In the genomic region with DNA sequence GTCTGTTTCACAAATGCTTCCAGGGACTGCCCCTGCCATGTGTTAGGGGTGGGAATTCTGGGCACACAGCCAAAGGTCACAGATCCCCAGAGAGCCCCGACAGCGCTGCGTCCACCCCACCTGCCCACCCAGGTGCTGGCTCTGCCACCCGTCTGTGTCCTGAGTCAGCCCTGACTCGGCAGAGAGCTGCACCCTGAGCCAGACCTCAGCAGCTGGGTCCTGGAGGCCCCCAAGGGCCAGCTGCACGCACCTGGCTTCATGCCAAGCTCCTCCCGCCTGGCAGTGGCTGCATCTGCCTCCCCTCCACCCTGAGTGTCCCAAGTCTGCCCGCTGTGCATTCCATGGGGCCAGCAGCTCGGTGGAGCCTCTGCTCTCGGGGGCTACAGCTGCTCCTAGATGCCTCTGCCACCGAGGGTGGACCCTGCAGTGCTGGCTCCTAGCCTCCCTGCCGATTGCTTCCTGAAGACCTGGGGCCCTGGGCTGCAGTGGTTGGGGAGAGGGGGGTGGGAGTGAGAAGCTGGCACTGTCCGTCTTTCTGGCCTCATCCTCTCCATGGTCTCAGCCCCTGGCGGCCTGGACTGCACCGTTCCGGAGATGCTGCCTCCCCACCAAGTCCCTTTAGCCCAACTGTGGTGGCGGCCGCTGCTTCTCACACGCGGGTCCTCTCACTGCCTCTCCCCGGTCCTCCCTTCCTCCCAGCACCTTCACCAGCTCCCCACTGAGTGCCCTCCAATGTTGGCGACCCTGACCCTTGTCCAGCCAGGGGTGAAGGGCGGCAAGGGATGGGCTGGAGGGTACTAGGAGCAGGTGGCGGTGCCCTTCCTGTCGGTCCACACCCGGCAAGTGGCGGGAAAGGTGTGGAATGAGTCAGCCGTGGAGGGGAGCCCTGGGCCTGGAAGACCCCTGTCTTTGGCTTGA, we compare ENCODE assay signal across 1 cellular context.
TF ChIP-seq lines count a peak whose summit lies in the region.

No MANE protein-coding gene starts in this region.

TF ChIP-seq in HEK293, 187 proteins besides CTCF, POLR2A, EP300 and RAD21 (continued from another document and continues in another):
- TF ChIP-seq ZNF174 (tag by site-specific recombination; IDR thresholded peaks at IDR 0.05) (no peak), SALL2 (tag by site-specific recombination; IDR thresholded peaks at IDR 0.05; ENCODE audit: borderline replicate concordance) (no peak), ZNF366 (tag by site-specific recombination; conservative IDR thresholded peaks at IDR 0.05) (no peak), MEIS1 (CRISPR knock-in tag; IDR thresholded peaks at IDR 0.05; ENCODE audit: borderline replicate concordance) (no peak), ZNF624 (tag by site-specific recombination; IDR thresholded peaks at IDR 0.05) (peak; percentile 50; the same call in 1 of the 2 replicates), ZNF157 (tag by site-specific recombination; IDR thresholded peaks at IDR 0.05) (no peak), ZNF175 (tag by site-specific recombination; IDR thresholded peaks at IDR 0.05) (no peak), ZNF140 (tag by site-specific recombination; IDR thresholded peaks at IDR 0.05) (no peak), ZNF184 (tag by site-specific recombination; IDR thresholded peaks at IDR 0.05) (peak; percentile 66; the same call in 1 of the 2 replicates), ZNF843 (tag by site-specific recombination; IDR thresholded peaks at IDR 0.05) (no peak), ZNF596 (tag by site-specific recombination; IDR thresholded peaks at IDR 0.05) (no peak), ZNF121 (tag by site-specific recombination; IDR thresholded peaks at IDR 0.05) (no peak), HOXC10 (CRISPR knock-in tag; IDR thresholded peaks at IDR 0.05) (no peak), ZNF341 (tag by site-specific recombination; IDR thresholded peaks at IDR 0.05; ENCODE audit: low read depth) (peak; percentile 90), ZNF202 (tag by site-specific recombination; IDR thresholded peaks at IDR 0.05; ENCODE audit: borderline replicate concordance) (no peak), ZNF670 (tag by site-specific recombination; IDR thresholded peaks at IDR 0.05; ENCODE audit: low read depth) (no peak), ZNF473 (tag by site-specific recombination; IDR thresholded peaks at IDR 0.05) (no peak), ZNF391 (tag by site-specific recombination; IDR thresholded peaks at IDR 0.05; ENCODE audit: borderline replicate concordance, low read depth) (no peak), ZBTB8A (tag by site-specific recombination; IDR thresholded peaks at IDR 0.05) (peak; percentile 64; the same call in 1 of the 2 replicates), GLIS2 (tag by site-specific recombination; IDR thresholded peaks at IDR 0.05) (peak; percentile 75), ZNF830 (tag by site-specific recombination; IDR thresholded peaks at IDR 0.05; ENCODE audit: low read depth) (no peak), SCRT1 (tag by site-specific recombination; IDR thresholded peaks at IDR 0.05; ENCODE audit: borderline replicate concordance) (no peak), ZNF791 (tag by site-specific recombination; IDR thresholded peaks at IDR 0.05) (no peak), YY1 (tag by site-specific recombination; IDR thresholded peaks at IDR 0.05) (no peak), ZNF521 (tag by site-specific recombination; IDR thresholded peaks at IDR 0.05) (no peak), GLI4 (tag by site-specific recombination; IDR thresholded peaks at IDR 0.05) (no peak), ZNF701 (tag by site-specific recombination; IDR thresholded peaks at IDR 0.05) (no peak), ZNF600 (tag by site-specific recombination; IDR thresholded peaks at IDR 0.05) (peak; percentile 88), OSR2 (tag by site-specific recombination; IDR thresholded peaks at IDR 0.05) (peak; percentile 65), ZFP3 (tag by site-specific recombination; IDR thresholded peaks at IDR 0.05; ENCODE audit: low read depth) (no peak), ZFHX2 (tag by site-specific recombination; conservative IDR thresholded peaks at IDR 0.05) (no peak), TCF7L2 (IDR thresholded peaks at IDR 0.05; ENCODE audit: borderline replicate concordance, low read depth, low read length) (no peak), ZNF558 (tag by site-specific recombination; IDR thresholded peaks at IDR 0.05) (no peak), ZNF623 (tag by site-specific recombination; IDR thresholded peaks at IDR 0.05) (no peak), ZNF112 (tag by site-specific recombination; IDR thresholded peaks at IDR 0.05) (no peak), ZNF571 (tag by site-specific recombination; IDR thresholded peaks at IDR 0.05) (no peak), ZNF302 (tag by site-specific recombination; IDR thresholded peaks at IDR 0.05; ENCODE audit: low read depth) (no peak), ZNF2 (tag by site-specific recombination; IDR thresholded peaks at IDR 0.05) (no peak), ZNF747 (tag by site-specific recombination; IDR thresholded peaks at IDR 0.05) (no peak), ZNF223 (tag by site-specific recombination; IDR thresholded peaks at IDR 0.05) (no peak), ZNF621 (tag by site-specific recombination; IDR thresholded peaks at IDR 0.05) (no peak), REPIN1 (tag by site-specific recombination; IDR thresholded peaks at IDR 0.05; ENCODE audit: low read depth) (no peak), ZNF785 (tag by site-specific recombination; IDR thresholded peaks at IDR 0.05) (no peak), WT1 (tag by site-specific recombination; IDR thresholded peaks at IDR 0.05) (peak; percentile 70), ZNF530 (tag by site-specific recombination; IDR thresholded peaks at IDR 0.05; ENCODE audit: low read depth) (no peak), ZNF549 (tag by site-specific recombination; IDR thresholded peaks at IDR 0.05) (no peak), ZBTB7A (tag by site-specific recombination; IDR thresholded peaks at IDR 0.05; ENCODE audit: low read depth) (peak; percentile 80), ZIC2 (tag by site-specific recombination; IDR thresholded peaks at IDR 0.05) (peak; percentile 98), ZNF24 (tag by site-specific recombination; IDR thresholded peaks at IDR 0.05) (no peak), ZNF501 (tag by site-specific recombination; IDR thresholded peaks at IDR 0.05) (no peak), ZNF776 (tag by site-specific recombination; IDR thresholded peaks at IDR 0.05; ENCODE audit: borderline replicate concordance) (no peak), HOXD13 (CRISPR knock-in tag; IDR thresholded peaks at IDR 0.05; ENCODE audit: borderline replicate concordance) (peak; percentile 34; the same call in 1 of the 2 replicates)
- TF ChIP-seq, protein P1, sequence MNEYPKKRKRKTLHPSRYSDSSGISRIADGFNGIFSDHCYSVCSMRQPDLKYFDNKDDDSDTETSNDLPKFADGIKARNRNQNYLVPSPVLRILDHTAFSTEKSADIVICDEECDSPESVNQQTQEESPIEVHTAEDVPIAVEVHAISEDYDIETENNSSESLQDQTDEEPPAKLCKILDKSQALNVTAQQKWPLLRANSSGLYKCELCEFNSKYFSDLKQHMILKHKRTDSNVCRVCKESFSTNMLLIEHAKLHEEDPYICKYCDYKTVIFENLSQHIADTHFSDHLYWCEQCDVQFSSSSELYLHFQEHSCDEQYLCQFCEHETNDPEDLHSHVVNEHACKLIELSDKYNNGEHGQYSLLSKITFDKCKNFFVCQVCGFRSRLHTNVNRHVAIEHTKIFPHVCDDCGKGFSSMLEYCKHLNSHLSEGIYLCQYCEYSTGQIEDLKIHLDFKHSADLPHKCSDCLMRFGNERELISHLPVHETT (tag by site-specific recombination; IDR thresholded peaks at IDR 0.05) = no peak
- TF ChIP-seq, protein P2, sequence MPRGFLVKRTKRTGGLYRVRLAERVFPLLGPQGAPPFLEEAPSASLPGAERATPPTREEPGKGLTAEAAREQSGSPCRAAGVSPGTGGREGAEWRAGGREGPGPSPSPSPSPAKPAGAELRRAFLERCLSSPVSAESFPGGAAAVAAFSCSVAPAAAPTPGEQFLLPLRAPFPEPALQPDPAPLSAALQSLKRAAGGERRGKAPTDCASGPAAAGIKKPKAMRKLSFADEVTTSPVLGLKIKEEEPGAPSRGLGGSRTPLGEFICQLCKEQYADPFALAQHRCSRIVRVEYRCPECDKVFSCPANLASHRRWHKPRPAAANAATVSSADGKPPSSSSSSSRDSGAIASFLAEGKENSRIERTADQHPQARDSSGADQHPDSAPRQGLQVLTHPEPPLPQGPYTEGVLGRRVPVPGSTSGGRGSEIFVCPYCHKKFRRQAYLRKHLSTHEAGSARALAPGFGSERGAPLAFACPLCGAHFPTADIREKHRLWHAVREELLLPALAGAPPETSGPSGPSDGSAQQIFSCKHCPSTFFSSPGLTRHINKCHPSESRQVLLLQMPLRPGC (tag by site-specific recombination; IDR thresholded peaks at IDR 0.05) = no peak; the same call in 1 of the 2 replicates
- TF ChIP-seq, protein P3, sequence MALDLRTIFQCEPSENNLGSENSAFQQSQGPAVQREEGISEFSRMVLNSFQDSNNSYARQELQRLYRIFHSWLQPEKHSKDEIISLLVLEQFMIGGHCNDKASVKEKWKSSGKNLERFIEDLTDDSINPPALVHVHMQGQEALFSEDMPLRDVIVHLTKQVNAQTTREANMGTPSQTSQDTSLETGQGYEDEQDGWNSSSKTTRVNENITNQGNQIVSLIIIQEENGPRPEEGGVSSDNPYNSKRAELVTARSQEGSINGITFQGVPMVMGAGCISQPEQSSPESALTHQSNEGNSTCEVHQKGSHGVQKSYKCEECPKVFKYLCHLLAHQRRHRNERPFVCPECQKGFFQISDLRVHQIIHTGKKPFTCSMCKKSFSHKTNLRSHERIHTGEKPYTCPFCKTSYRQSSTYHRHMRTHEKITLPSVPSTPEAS (tag by site-specific recombination; IDR thresholded peaks at IDR 0.05) = no peak
- TF ChIP-seq, protein P4, sequence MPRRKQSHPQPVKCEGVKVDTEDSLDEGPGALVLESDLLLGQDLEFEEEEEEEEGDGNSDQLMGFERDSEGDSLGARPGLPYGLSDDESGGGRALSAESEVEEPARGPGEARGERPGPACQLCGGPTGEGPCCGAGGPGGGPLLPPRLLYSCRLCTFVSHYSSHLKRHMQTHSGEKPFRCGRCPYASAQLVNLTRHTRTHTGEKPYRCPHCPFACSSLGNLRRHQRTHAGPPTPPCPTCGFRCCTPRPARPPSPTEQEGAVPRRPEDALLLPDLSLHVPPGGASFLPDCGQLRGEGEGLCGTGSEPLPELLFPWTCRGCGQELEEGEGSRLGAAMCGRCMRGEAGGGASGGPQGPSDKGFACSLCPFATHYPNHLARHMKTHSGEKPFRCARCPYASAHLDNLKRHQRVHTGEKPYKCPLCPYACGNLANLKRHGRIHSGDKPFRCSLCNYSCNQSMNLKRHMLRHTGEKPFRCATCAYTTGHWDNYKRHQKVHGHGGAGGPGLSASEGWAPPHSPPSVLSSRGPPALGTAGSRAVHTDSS (tag by site-specific recombination; IDR thresholded peaks at IDR 0.05) = no peak
- TF ChIP-seq, protein P5, sequence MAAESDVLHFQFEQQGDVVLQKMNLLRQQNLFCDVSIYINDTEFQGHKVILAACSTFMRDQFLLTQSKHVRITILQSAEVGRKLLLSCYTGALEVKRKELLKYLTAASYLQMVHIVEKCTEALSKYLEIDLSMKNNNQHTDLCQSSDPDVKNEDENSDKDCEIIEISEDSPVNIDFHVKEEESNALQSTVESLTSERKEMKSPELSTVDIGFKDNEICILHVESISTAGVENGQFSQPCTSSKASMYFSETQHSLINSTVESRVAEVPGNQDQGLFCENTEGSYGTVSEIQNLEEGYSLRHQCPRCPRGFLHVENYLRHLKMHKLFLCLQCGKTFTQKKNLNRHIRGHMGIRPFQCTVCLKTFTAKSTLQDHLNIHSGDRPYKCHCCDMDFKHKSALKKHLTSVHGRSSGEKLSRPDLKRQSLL (tag by site-specific recombination; IDR thresholded peaks at IDR 0.05) = peak; percentile 85
- TF ChIP-seq, protein P6, sequence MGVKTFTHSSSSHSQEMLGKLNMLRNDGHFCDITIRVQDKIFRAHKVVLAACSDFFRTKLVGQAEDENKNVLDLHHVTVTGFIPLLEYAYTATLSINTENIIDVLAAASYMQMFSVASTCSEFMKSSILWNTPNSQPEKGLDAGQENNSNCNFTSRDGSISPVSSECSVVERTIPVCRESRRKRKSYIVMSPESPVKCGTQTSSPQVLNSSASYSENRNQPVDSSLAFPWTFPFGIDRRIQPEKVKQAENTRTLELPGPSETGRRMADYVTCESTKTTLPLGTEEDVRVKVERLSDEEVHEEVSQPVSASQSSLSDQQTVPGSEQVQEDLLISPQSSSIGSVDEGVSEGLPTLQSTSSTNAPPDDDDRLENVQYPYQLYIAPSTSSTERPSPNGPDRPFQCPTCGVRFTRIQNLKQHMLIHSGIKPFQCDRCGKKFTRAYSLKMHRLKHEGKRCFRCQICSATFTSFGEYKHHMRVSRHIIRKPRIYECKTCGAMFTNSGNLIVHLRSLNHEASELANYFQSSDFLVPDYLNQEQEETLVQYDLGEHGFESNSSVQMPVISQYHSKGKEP (tag by site-specific recombination; IDR thresholded peaks at IDR 0.05) = peak; percentile 85
- TF ChIP-seq, protein P7, sequence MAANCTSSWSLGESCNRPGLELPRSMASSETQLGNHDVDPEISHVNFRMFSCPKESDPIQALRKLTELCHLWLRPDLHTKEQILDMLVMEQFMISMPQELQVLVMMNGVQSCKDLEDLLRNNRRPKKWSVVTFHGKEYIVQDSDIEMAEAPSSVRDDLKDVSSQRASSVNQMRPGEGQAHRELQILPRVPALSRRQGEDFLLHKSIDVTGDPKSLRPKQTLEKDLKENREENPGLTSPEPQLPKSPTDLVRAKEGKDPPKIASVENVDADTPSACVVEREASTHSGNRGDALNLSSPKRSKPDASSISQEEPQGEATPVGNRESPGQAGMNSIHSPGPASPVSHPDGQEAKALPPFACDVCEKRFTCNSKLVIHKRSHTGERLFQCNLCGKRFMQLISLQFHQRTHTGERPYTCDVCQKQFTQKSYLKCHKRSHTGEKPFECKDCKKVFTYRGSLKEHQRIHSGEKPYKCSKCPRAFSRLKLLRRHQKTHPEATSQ (tag by site-specific recombination; IDR thresholded peaks at IDR 0.05) = no peak
- TF ChIP-seq, protein P8, sequence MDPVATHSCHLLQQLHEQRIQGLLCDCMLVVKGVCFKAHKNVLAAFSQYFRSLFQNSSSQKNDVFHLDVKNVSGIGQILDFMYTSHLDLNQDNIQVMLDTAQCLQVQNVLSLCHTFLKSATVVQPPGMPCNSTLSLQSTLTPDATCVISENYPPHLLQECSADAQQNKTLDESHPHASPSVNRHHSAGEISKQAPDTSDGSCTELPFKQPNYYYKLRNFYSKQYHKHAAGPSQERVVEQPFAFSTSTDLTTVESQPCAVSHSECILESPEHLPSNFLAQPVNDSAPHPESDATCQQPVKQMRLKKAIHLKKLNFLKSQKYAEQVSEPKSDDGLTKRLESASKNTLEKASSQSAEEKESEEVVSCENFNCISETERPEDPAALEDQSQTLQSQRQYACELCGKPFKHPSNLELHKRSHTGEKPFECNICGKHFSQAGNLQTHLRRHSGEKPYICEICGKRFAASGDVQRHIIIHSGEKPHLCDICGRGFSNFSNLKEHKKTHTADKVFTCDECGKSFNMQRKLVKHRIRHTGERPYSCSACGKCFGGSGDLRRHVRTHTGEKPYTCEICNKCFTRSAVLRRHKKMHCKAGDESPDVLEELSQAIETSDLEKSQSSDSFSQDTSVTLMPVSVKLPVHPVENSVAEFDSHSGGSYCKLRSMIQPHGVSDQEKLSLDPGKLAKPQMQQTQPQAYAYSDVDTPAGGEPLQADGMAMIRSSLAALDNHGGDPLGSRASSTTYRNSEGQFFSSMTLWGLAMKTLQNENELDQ (tag by site-specific recombination; IDR thresholded peaks at IDR 0.05; ENCODE audit: low read depth) = no peak
